ENCODE assay signal across 18 cellular contexts in genomic region chr6:125939796-125940195, GRCh38. TPM values are rescaled to one million over a fixed set of nuclear protein-coding genes. Genes with fewer than 3 reads are reported as not detected.
DNase-seq lines count a peak whose midpoint lies in the region; ATAC-seq and TF ChIP-seq lines count a peak whose summit lies in the region.
"Had no signal": no experiment of that assay in that cellular context is flagged by ENCODE, and none has a peak within 500 bp of the region (broad histone marks: within the 10 kb centered on the region; RNA-seq: fewer than 3 reads in every experiment).

No MANE protein-coding gene starts in this region.

- H3K27ac Mint-ChIP-seq in natural killer cell treated with Interleukin-12 subunit alpha and Interleukin-12 subunit beta and Interleukin-15 and Interleukin-18, amount 100 ng/mL, for 72 hours: peak overlapping the region; percentile 4 to 51
- H3K27ac Mint-ChIP-seq in natural killer cell: no peak overlapping the region
- H3K27ac Mint-ChIP-seq: CD4-positive, CD25-positive, alpha-beta regulatory T cell had no signal

- H3K9ac ChIP-seq in colonic mucosa (ENCODE audit: low read depth in 2 of 2, low read length in 2 of 2): no peak overlapping the region

- peaks cover 15 to 23% of the 10 kb centered on the region in 2 donors for H3K27me3 Mint-ChIP-seq in natural killer cell treated with Interleukin-12 subunit alpha and Interleukin-12 subunit beta and Interleukin-15 and Interleukin-18, amount 100 ng/mL, for 72 hours
- H3K27me3 Mint-ChIP-seq in natural killer cell (ENCODE audit: low read depth in 2 of 2): peaks cover 12 to 16% of the 10 kb centered on the region in 2 donors

- H3K4me3 ChIP-seq in RWPE2 (ENCODE audit: severe bottlenecking) (no peak overlapping the region), hepatocyte (no peak overlapping the region), colonic mucosa (no peak overlapping the region)

- H3K4me2 ChIP-seq in hepatocyte: no peak overlapping the region

- no peaks in the 10 kb centered on the region for H3K9me2 ChIP-seq in hepatocyte (replicated peaks; ENCODE audit: insufficient read depth)

- no peaks in the 10 kb centered on the region for H3K79me2 ChIP-seq in hepatocyte

- no peak for DNase-seq in natural killer cell treated with Interleukin-12 subunit alpha and Interleukin-12 subunit beta and Interleukin-15 and Interleukin-18, amount 100 ng/mL, for 72 hours (ENCODE audit: low spot score)
- DNase-seq in natural killer cell: no peak
- DNase-seq in RWPE2 (ENCODE audit: low spot score): no peak
- DNase-seq in hepatocyte (ENCODE audit: low spot score): no peak
- DNase-seq in HUDEP-2 (lab: John Stamatoyannopoulos, UW; ENCODE audit: unreplicated experiment in 76 of 76): no peak
- no peak for DNase-seq in colonic mucosa
- DNase-seq: CD4-positive, CD25-positive, alpha-beta regulatory T cell; COR-L47; DMS 273 treated with DMSO at 0.1 percent for 48 hours; DMS79 treated with DMSO at 0.1 percent for 48 hours; Karpas-422; NCI-H1694; NCI-H2081 treated with DMSO at 0.1 percent for 48 hours; NCI-H446; NCI-H526; Right ventricle myocardium superior had no signal

- TF ChIP-seq CTCF in natural killer cell (IDR thresholded peaks at IDR 0.05) (no peak), RWPE2 (IDR thresholded peaks at IDR 0.05; ENCODE audit: poor library complexity, severe bottlenecking) (no peak), hepatocyte (IDR thresholded peaks at IDR 0.05; ENCODE audit: poor library complexity) (no peak), colonic mucosa (IDR thresholded peaks at IDR 0.05) (no peak)

- no peaks in the 10 kb centered on the region for H3K9me3 Mint-ChIP-seq in natural killer cell treated with Interleukin-12 subunit alpha and Interleukin-12 subunit beta and Interleukin-15 and Interleukin-18, amount 100 ng/mL, for 72 hours
- H3K9me3 Mint-ChIP-seq in natural killer cell: no peaks in the 10 kb centered on the region

- H3K4me1 ChIP-seq in RWPE2 (ENCODE audit: insufficient read depth, poor library complexity, severe bottlenecking): peaks cover 36% of the 10 kb centered on the region
- peaks cover 34% of the 10 kb centered on the region for H3K4me1 ChIP-seq in hepatocyte (ENCODE audit: insufficient read depth)
- peaks cover 8% of the 10 kb centered on the region for H3K4me1 ChIP-seq in colonic mucosa

- peaks cover 4 to 16% of the 10 kb centered on the region in 2 donors for H3K4me1 Mint-ChIP-seq in natural killer cell treated with Interleukin-12 subunit alpha and Interleukin-12 subunit beta and Interleukin-15 and Interleukin-18, amount 100 ng/mL, for 72 hours (ENCODE audit: low read depth in 2 of 2)
- H3K4me1 Mint-ChIP-seq in natural killer cell: no peaks in the 10 kb centered on the region

- no peaks in the 10 kb centered on the region for H3K27me3 ChIP-seq in RWPE2 (ENCODE audit: insufficient read depth, poor library complexity, severe bottlenecking)
- no peaks in the 10 kb centered on the region for H3K27me3 ChIP-seq in hepatocyte
- no peaks in the 10 kb centered on the region for H3K27me3 ChIP-seq in colonic mucosa

- H3K4me3 Mint-ChIP-seq in natural killer cell treated with Interleukin-12 subunit alpha and Interleukin-12 subunit beta and Interleukin-15 and Interleukin-18, amount 100 ng/mL, for 72 hours: peak overlapping the region; percentile 46
- H3K4me3 Mint-ChIP-seq in natural killer cell: no peak overlapping the region
- H3K4me3 Mint-ChIP-seq: CD4-positive, CD25-positive, alpha-beta regulatory T cell had no signal

- no peaks in the 10 kb centered on the region for H4K20me1 ChIP-seq in hepatocyte (ENCODE audit: insufficient read depth, poor library complexity, severe bottlenecking)

- no peaks in the 10 kb centered on the region for H3K36me3 Mint-ChIP-seq in natural killer cell treated with Interleukin-12 subunit alpha and Interleukin-12 subunit beta and Interleukin-15 and Interleukin-18, amount 100 ng/mL, for 72 hours
- no peaks in the 10 kb centered on the region for H3K36me3 Mint-ChIP-seq in natural killer cell
- H3K36me3 Mint-ChIP-seq: CD4-positive, CD25-positive, alpha-beta regulatory T cell had no signal

- no peak overlapping the region for H2AFZ ChIP-seq in hepatocyte

- WGBS in hepatocyte (ENCODE audit: low lambda C conversion rate, missing lambda C conversion rate): 88% methylated on average over 2 of the region's 2 CpGs

- intact Hi-C loops in natural killer cell (cut with micrococcal nuclease): no loop called here
- intact Hi-C loops in colonic mucosa (cut with DNase I): no loop called here

- H3K36me3 ChIP-seq in RWPE2 (ENCODE audit: low read depth): no peaks in the 10 kb centered on the region
- no peaks in the 10 kb centered on the region for H3K36me3 ChIP-seq in hepatocyte (replicated peaks; ENCODE audit: insufficient read depth, low read depth)
- H3K36me3 ChIP-seq in colonic mucosa: no peaks in the 10 kb centered on the region

- H3K9me3 ChIP-seq in RWPE2 (ENCODE audit: severe bottlenecking) (no peaks in the 10 kb centered on the region), hepatocyte (ENCODE audit: low read depth) (no peaks in the 10 kb centered on the region), colonic mucosa (no peaks in the 10 kb centered on the region)

- H3K27ac ChIP-seq in RWPE2 (ENCODE audit: poor library complexity, severe bottlenecking) (peak overlapping the region; percentile 79), hepatocyte (peak overlapping the region; percentile 57), colonic mucosa (no peak overlapping the region)

- ATAC-seq in natural killer cell treated with Interleukin-12 subunit alpha and Interleukin-12 subunit beta and Interleukin-15 and Interleukin-18, amount 100 ng/mL, for 72 hours: peak in 1 of 2 donors; percentile 88
- ATAC-seq in natural killer cell (no peak), RWPE2 (ENCODE audit: low read depth) (no peak), HG03280 (IDR thresholded peaks at IDR 0.05; ENCODE audit: unreplicated experiment) (no peak)
- ATAC-seq: HCT116 had no signal

RNA-seq across cellular contexts. Expression of gene HINT3, which starts 16.8 kb away (rescaled TPM):
- total RNA-seq in natural killer cell treated with Interleukin-12 subunit alpha and Interleukin-12 subunit beta and Interleukin-15 and Interleukin-18, amount 100 ng/mL, for 72 hours: 10 to 100 TPM in 1 of 2 donors, 1 to 10 TPM in 1; 8.1 to 12.4 TPM
- 10 to 100 TPM in 2 of 3 donors, 1 to 10 TPM in 1; 9.7 to 10.5 (median 10.3) TPM for total RNA-seq in natural killer cell
- total RNA-seq in hepatocyte: 28.0 and 32.9 TPM in 2 replicates
- polyA plus RNA-seq in hepatocyte: 12.0 and 15.4 TPM in 2 replicates
- total RNA-seq in colonic mucosa: 10 to 100 TPM; 17.1 to 38.5 TPM

RNA-seq across cellular contexts. Expression of gene TRMT11, which starts 46.5 kb away (rescaled TPM):
- 10 to 100 TPM; 23.7 to 47.2 TPM for total RNA-seq in natural killer cell treated with Interleukin-12 subunit alpha and Interleukin-12 subunit beta and Interleukin-15 and Interleukin-18, amount 100 ng/mL, for 72 hours
- total RNA-seq in natural killer cell (10 to 100 TPM; 12.2 to 16.6 (median 12.7) TPM), hepatocyte (20.7 and 27.6 TPM in 2 replicates), colonic mucosa (10 to 100 TPM; 17.0 to 18.7 TPM)
- 14.8 and 18.6 TPM in 2 replicates for polyA plus RNA-seq in hepatocyte

Comparison
In these comparisons a context has a peak if more than half of its experiments do, and no peak if none do; other contexts are left out.
1. H3K27ac Mint-ChIP-seq: peak in natural killer cell treated with Interleukin-12 subunit alpha and Interleukin-12 subunit beta and Interleukin-15 and Interleukin-18, amount 100 ng/mL, for 72 hours (2 of 2); none in natural killer cell (0 of 2).